ENCODE assay signal across 8 cellular contexts in genomic region chr2:74481961-74482800, GRCh38.
A peak's percentile ranks its signal among the peaks of the same experiment; 100 is the strongest.
DNase-seq lines count a peak whose midpoint lies in the region; ATAC-seq and TF ChIP-seq lines count a peak whose summit lies in the region.

No MANE protein-coding gene starts in this region.

- H3K36me3 Mint-ChIP-seq in activated naive CD8-positive, alpha-beta T cell treated with anti-CD3 and anti-CD28 coated beads, Interleukin-2, amount 50 U/mL, for 24 hours (ENCODE audit: low read depth), result peaks cover 26% of the 10 kb centered on the region

- no peaks in the 10 kb centered on the region for H3K9me3 ChIP-seq in iPS-18a (ENCODE audit: control insufficient read depth, low read depth, low read length)

- H3K27ac Mint-ChIP-seq in activated naive CD8-positive, alpha-beta T cell treated with anti-CD3 and anti-CD28 coated beads, Interleukin-2, amount 50 U/mL, for 24 hours, result peak overlapping the region; percentile 96

- peak; percentile 26 for ATAC-seq in GM18858 (IDR thresholded peaks at IDR 0.05; ENCODE audit: unreplicated experiment)
- peak; percentile 38 for ATAC-seq in HG03045 (IDR thresholded peaks at IDR 0.05; ENCODE audit: unreplicated experiment)
- peak; percentile 42 for ATAC-seq in activated naive CD8-positive, alpha-beta T cell treated with anti-CD3 and anti-CD28 coated beads, Interleukin-2, amount 50 U/mL, for 24 hours

- peaks cover 31% of the 10 kb centered on the region for H3K4me1 Mint-ChIP-seq in activated naive CD8-positive, alpha-beta T cell treated with anti-CD3 and anti-CD28 coated beads, Interleukin-2, amount 50 U/mL, for 24 hours

- no peak for TF ChIP-seq CTCF in AG09309 (IDR thresholded peaks at IDR 0.05; ENCODE audit: control insufficient read depth, insufficient read depth, low read depth, low read length, missing control alignments)

- peak overlapping the region; percentile 95 for H3K4me3 Mint-ChIP-seq in activated naive CD8-positive, alpha-beta T cell treated with anti-CD3 and anti-CD28 coated beads, Interleukin-2, amount 50 U/mL, for 24 hours

- H3K27ac ChIP-seq in iPS-18a (ENCODE audit: low read length), result peak overlapping the region; percentile 86
- peak overlapping the region; percentile 72 to 96 (median 87) for H3K27ac ChIP-seq in skin epidermis

- no peak for DNase-seq in AG09309 (ENCODE audit: low read depth)
- DNase-seq in OCI-M1 (lab: John Stamatoyannopoulos, UW), result peak; percentile 38
- DNase-seq in activated naive CD8-positive, alpha-beta T cell treated with anti-CD3 and anti-CD28 coated beads, Interleukin-2, amount 50 U/mL, for 24 hours, result peak; percentile 64
- no peak for DNase-seq in NCI-H2029 treated with DMSO at 0.1 percent for 48 hours (lab: John Stamatoyannopoulos, UW)

- peaks cover 3% of the 10 kb centered on the region for H3K4me1 ChIP-seq in iPS-18a (ENCODE audit: control insufficient read depth, low read depth, low read length)

- H3K4me3 ChIP-seq in AG09309 (ENCODE audit: control insufficient read depth, low read depth, low read length) (peak overlapping the region; percentile 77), iPS-18a (ENCODE audit: low read length) (peak overlapping the region; percentile 100), skin epidermis (peak overlapping the region; percentile 72 to 96 (median 85))

- no peaks in the 10 kb centered on the region for H3K27me3 Mint-ChIP-seq in activated naive CD8-positive, alpha-beta T cell treated with anti-CD3 and anti-CD28 coated beads, Interleukin-2, amount 50 U/mL, for 24 hours

- H3K27me3 ChIP-seq in iPS-18a (ENCODE audit: control insufficient read depth, insufficient read depth, low read length), result no peaks in the 10 kb centered on the region

- peaks cover 14% of the 10 kb centered on the region for H3K36me3 ChIP-seq in iPS-18a (ENCODE audit: control insufficient read depth, low read depth, low read length)

- peak overlapping the region; percentile 79 for H3K9ac ChIP-seq in iPS-18a (ENCODE audit: low read length)

- no peaks in the 10 kb centered on the region for H3K9me3 Mint-ChIP-seq in activated naive CD8-positive, alpha-beta T cell treated with anti-CD3 and anti-CD28 coated beads, Interleukin-2, amount 50 U/mL, for 24 hours

Comparison
In these comparisons a context has a peak if more than half of its experiments do, and no peak if none do; other contexts are left out.
1. DNase-seq: peak in OCI-M1 (single experiment) and activated naive CD8-positive, alpha-beta T cell treated with anti-CD3 and anti-CD28 coated beads, Interleukin-2, amount 50 U/mL, for 24 hours (single experiment); none in AG09309 (single experiment) and NCI-H2029 treated with DMSO at 0.1 percent for 48 hours (single experiment).
2. Peak in every context shown above with its lines, with median percentiles within 50 percentile points of each other: H3K4me3 ChIP-seq and ATAC-seq.